ENCODE assay signal across 15 cellular contexts in genomic region chr7:151186640-151187408, GRCh38. TPM values are rescaled to one million over a fixed set of nuclear protein-coding genes. Genes with fewer than 3 reads are reported as not detected.
DNase-seq lines count a peak whose midpoint lies in the region; ATAC-seq, FAIRE-seq and TF ChIP-seq lines count a peak whose summit lies in the region.
"Had no signal": no experiment of that assay in that cellular context is flagged by ENCODE, and none has a peak within 500 bp of the region (broad histone marks: within the 10 kb centered on the region; RNA-seq: fewer than 3 reads in every experiment).

ASB10 (minus strand) TSS chr7:151187250; CDS start chr7:151187130, 120 bp downstream.

- POLR2A ChIA-PET in K562 (lab: Yijun Ruan, JAX), result interaction anchor here (1.0 to 1.2 kb wide), 4 partner anchors 9 to 41 kb away, joined by 3 to 6 read pairs (median 4); no protein-coding TSS in a partner anchor

- no peak within 1 kb of the TSS for H2AFZ ChIP-seq in K562 (ENCODE audit: low read depth, low read length)

- no peak for TF ChIP-seq CTCF in K562 (IDR thresholded peaks at IDR 0.05 in 2 of 3, conservative IDR thresholded peaks at IDR 0.05 in 1 of 3; ENCODE audit: insufficient read depth in 2 of 3, low read depth in 1 of 3, low read length in 3 of 3)
- TF ChIP-seq CTCF in psoas muscle (IDR thresholded peaks at IDR 0.05), result no peak
- no peak for TF ChIP-seq CTCF in Peyer's patch (IDR thresholded peaks at IDR 0.05)
- no peak for TF ChIP-seq CTCF in sigmoid colon (IDR thresholded peaks at IDR 0.05)

- BruUV-seq in K562 (replicated peaks; lab: Mats Ljungman, UMichigan), result no TSS peak

- H3K9me3 ChIP-seq in K562 (replicated peaks; ENCODE audit: control insufficient read depth, insufficient read depth, low read depth, low read length) (no peaks in the 10 kb centered on the region; the same call in 1 of the 2 replicates), psoas muscle (no peaks in the 10 kb centered on the region), Peyer's patch (no peaks in the 10 kb centered on the region), sigmoid colon (no peaks in the 10 kb centered on the region)
- H3K9me3 ChIP-seq: BE2C had no signal

- ATAC-seq in K562, result peak; percentile 17
- peak; percentile 88 for ATAC-seq in left ventricle myocardium superior
- ATAC-seq in psoas muscle, result peak; percentile 84 to 89 (median 86)
- ATAC-seq in natural killer cell treated with Interleukin-12 subunit alpha and Interleukin-12 subunit beta and Interleukin-15 and Interleukin-18, amount 100 ng/mL, for 72 hours, result no peak
- no peak for ATAC-seq in HG02610 (IDR thresholded peaks at IDR 0.05; ENCODE audit: unreplicated experiment)

- in situ Hi-C loops in K562 (cut with MboI), result no loop called here

- peaks cover 0 to 19% of the 10 kb centered on the region in 2 experiments; a peak in 2 of 5 replicates for H3K4me1 ChIP-seq in K562 (replicated peaks in 1 of 2; ENCODE audit: control insufficient read depth in 2 of 2, insufficient read depth in 2 of 2, low read length in 2 of 2)
- peaks cover 32% of the 10 kb centered on the region for H3K4me1 ChIP-seq in psoas muscle
- no peaks in the 10 kb centered on the region for H3K4me1 ChIP-seq in Peyer's patch
- H3K4me1 ChIP-seq in sigmoid colon, result no peaks in the 10 kb centered on the region
- H3K4me1 ChIP-seq: BE2C had no signal

- peaks cover 0 to 10% of the 10 kb centered on the region in 2 donors for H3K27me3 Mint-ChIP-seq in natural killer cell treated with Interleukin-12 subunit alpha and Interleukin-12 subunit beta and Interleukin-15 and Interleukin-18, amount 100 ng/mL, for 72 hours

- TF ChIP-seq EP300 in K562 (IDR thresholded peaks at IDR 0.05; ENCODE audit: low read length) (no peak), sigmoid colon (IDR thresholded peaks at IDR 0.05) (no peak)

- DNase-seq in K562 (ENCODE audit: extremely low read depth in 1 of 4, low spot score in 3 of 4), result no peak
- DNase-seq in left ventricle myocardium superior, result peak; percentile 73
- peak; percentile 54 to 84 for DNase-seq in psoas muscle
- no peak for DNase-seq in natural killer cell treated with Interleukin-12 subunit alpha and Interleukin-12 subunit beta and Interleukin-15 and Interleukin-18, amount 100 ng/mL, for 72 hours (ENCODE audit: low spot score)
- DNase-seq in Peyer's patch, result no peak
- DNase-seq in sigmoid colon, result no peak
- DNase-seq: BE2C, GF-D8, MM.1S, NCI-H1105, NCI-H1694 treated with DMSO at 0.1 percent for 48 hours, NCI-H748 treated with DMSO at 0.1 percent for 48 hours had no signal

- no peak for TF ChIP-seq RAD21 in K562 (CRISPR knock-in tag; conservative IDR thresholded peaks at IDR 0.05 in 1 of 2, IDR thresholded peaks at IDR 0.05 in 1 of 2)

- H3K79me2 ChIP-seq in K562 (ENCODE audit: control insufficient read depth, insufficient read depth, low read length), result no peaks in the 10 kb centered on the region

- H3K4me3 Mint-ChIP-seq in natural killer cell treated with Interleukin-12 subunit alpha and Interleukin-12 subunit beta and Interleukin-15 and Interleukin-18, amount 100 ng/mL, for 72 hours, result no peak within 1 kb of the TSS

- 14% methylated on average over 22 of the region's 22 CpGs for WGBS in K562 (ENCODE audit: insufficient coverage, low coverage, missing lambda C conversion rate)
- WGBS in psoas muscle, 3 donors, result 19 to 34% (median 25%) methylated on average over 21 to 22 of the region's 22 CpGs
- WGBS in sigmoid colon, 2 donors, result 85 to 86% methylated on average over 22 of the region's 22 CpGs

- TF ChIP-seq POLR2A in K562 (conservative IDR thresholded peaks at IDR 0.05), result no peak
- TF ChIP-seq POLR2A in Peyer's patch (IDR thresholded peaks at IDR 0.05), result no peak
- no peak for TF ChIP-seq POLR2A in sigmoid colon (IDR thresholded peaks at IDR 0.05)

- H3K9me1 ChIP-seq in K562 (ENCODE audit: control insufficient read depth, insufficient read depth, low read length), result no peaks in the 10 kb centered on the region

- FAIRE-seq in K562 (lab: Jason Lieb, UNC), result no peak

- no peak within 1 kb of the TSS for H3K4me3 ChIP-seq in K562
- peak within 1 kb of the TSS; percentile 67 for H3K4me3 ChIP-seq in psoas muscle
- H3K4me3 ChIP-seq in Peyer's patch, result no peak within 1 kb of the TSS
- H3K4me3 ChIP-seq in sigmoid colon, result no peak within 1 kb of the TSS

- H3K36me3 Mint-ChIP-seq in natural killer cell treated with Interleukin-12 subunit alpha and Interleukin-12 subunit beta and Interleukin-15 and Interleukin-18, amount 100 ng/mL, for 72 hours, result no peaks in the 10 kb centered on the region

- H3K4me2 ChIP-seq in K562 (ENCODE audit: insufficient read depth, low read length), result no peak within 1 kb of the TSS

- H3K9me3 Mint-ChIP-seq in natural killer cell treated with Interleukin-12 subunit alpha and Interleukin-12 subunit beta and Interleukin-15 and Interleukin-18, amount 100 ng/mL, for 72 hours, result no peaks in the 10 kb centered on the region

- CTCF ChIA-PET in K562 (lab: Yijun Ruan, JAX; ENCODE audit: low intra/inter-chr PET ratio), result no interaction called here

- H3K36me3 ChIP-seq in K562 (ENCODE audit: control insufficient read depth, insufficient read depth, low read length) (no peaks in the 10 kb centered on the region), psoas muscle (ENCODE audit: insufficient read depth in 1 of 2, low read depth in 1 of 2) (peaks cover 0 to 13% of the 10 kb centered on the region in 2 donors), Peyer's patch (no peaks in the 10 kb centered on the region), sigmoid colon (no peaks in the 10 kb centered on the region)
- H3K36me3 ChIP-seq: BE2C had no signal

- no peak within 1 kb of the TSS for H3K27ac Mint-ChIP-seq in natural killer cell treated with Interleukin-12 subunit alpha and Interleukin-12 subunit beta and Interleukin-15 and Interleukin-18, amount 100 ng/mL, for 72 hours

- intact Hi-C loops in K562 (cut with micrococcal nuclease), result no loop called here
- intact Hi-C loops in left ventricle myocardium superior (cut with micrococcal nuclease), result no loop called here
- intact Hi-C loops in psoas muscle (cut with DNase I), result no loop called here
- intact Hi-C loops in sigmoid colon (cut with DNase I), result no loop called here

- H3K9ac ChIP-seq in K562 (ENCODE audit: insufficient read depth in 1 of 2, low read depth in 2 of 2, low read length in 2 of 2), result peak within 1 kb of the TSS in 1 of 2 experiments; percentile 15; a peak in 2 of 4 replicates

- H3K4me1 Mint-ChIP-seq in natural killer cell treated with Interleukin-12 subunit alpha and Interleukin-12 subunit beta and Interleukin-15 and Interleukin-18, amount 100 ng/mL, for 72 hours (ENCODE audit: low read depth in 2 of 2), result no peaks in the 10 kb centered on the region

- no peaks in the 10 kb centered on the region; the same call in 1 of the 2 replicates for H4K20me1 ChIP-seq in K562 (replicated peaks; ENCODE audit: control insufficient read depth, insufficient read depth, low read length)

- H3K27ac ChIP-seq in K562 (ENCODE audit: extremely low read depth, low read depth, low read length) (no peak within 1 kb of the TSS), psoas muscle (peak within 1 kb of the TSS; percentile 97), Peyer's patch (no peak within 1 kb of the TSS), sigmoid colon (no peak within 1 kb of the TSS)

- H3K27me3 ChIP-seq in K562 (ENCODE audit: control insufficient read depth in 2 of 2, insufficient read depth in 2 of 2, low read length in 2 of 2), result peaks cover 58 to 64% of the 10 kb centered on the region in 2 experiments
- no peaks in the 10 kb centered on the region for H3K27me3 ChIP-seq in psoas muscle (ENCODE audit: insufficient read depth in 3 of 3, low read length in 2 of 3)
- H3K27me3 ChIP-seq in Peyer's patch, result no peaks in the 10 kb centered on the region
- no peaks in the 10 kb centered on the region for H3K27me3 ChIP-seq in sigmoid colon
- H3K27me3 ChIP-seq: BE2C had no signal

TF ChIP-seq in K562, 482 proteins besides CTCF, POLR2A, EP300 and RAD21:
- TF ChIP-seq USF1 (CRISPR knock-in tag; IDR thresholded peaks at IDR 0.05) (0 out of 2 replicates have a peak, but pooled peaks have one; percentile 28), KAT2B (IDR thresholded peaks at IDR 0.05; ENCODE audit: low read depth, low read length) (no peak)

RNA-seq across cellular contexts. Expression of gene ASB10, which starts in this region (rescaled TPM):
- total RNA-seq in K562 (2011; cell fraction: chromatin; rRNA removed; ENCODE audit: low replicate concordance), result not detected in 2 replicates
- total RNA-seq in K562 (2011; cell fraction: nucleolus; rRNA removed), result not detected in 2 replicates
- not detected in 2 replicates for total RNA-seq in K562 (2011; cell fraction: nucleoplasm; rRNA removed)
- total RNA-seq in K562 (2014; rRNA removed), result not detected in 2 replicates
- total RNA-seq in K562 (2014; rRNA removed; fragmentation: Illumina TruSeq; extraction: Trizol), result not detected in 2 replicates
- not detected in 2 replicates for total RNA-seq in K562 (2015; rRNA removed; fragmentation: Illumina TruSeq; extraction: Trizol)
- not detected in 2 replicates for total RNA-seq in K562 (2021)
- polyA plus RNA-seq in K562 (2011; rRNA removed), result not detected in 2 replicates
- polyA plus RNA-seq in K562 (2011; cell fraction: cytosol; rRNA removed), result not detected in 2 replicates
- not detected in 2 replicates for polyA plus RNA-seq in K562 (2011; cell fraction: nucleus; rRNA removed)
- not detected in 2 replicates for polyA plus RNA-seq in K562 (2012)
- polyA plus RNA-seq in K562 (2014; fragmentation: Illumina TruSeq; extraction: Trizol), result not detected in 2 replicates
- polyA plus RNA-seq in K562 (2014; fragmentation: Nextera tagmentation; extraction: Ambion mirVana), result not detected
- not detected in 2 replicates for polyA plus RNA-seq in K562 (2014; rRNA removed)
- not detected in 2 replicates for polyA minus RNA-seq in K562 (2011; rRNA and poly(A)+ RNA removed)
- not detected in 2 replicates for polyA minus RNA-seq in K562 (2011; cell fraction: cytosol; rRNA and poly(A)+ RNA removed)
- not detected in 2 replicates for polyA minus RNA-seq in K562 (2011; cell fraction: nucleus; rRNA and poly(A)+ RNA removed)
- 46.1 TPM for total RNA-seq in left ventricle myocardium superior
- 10 to 100 TPM in 3 of 4 donors, 1 to 10 TPM in 1; 9.7 to 29.6 (median 23.0) TPM for total RNA-seq in psoas muscle
- 10 to 100 TPM in 2 of 3 donors, 1 to 10 TPM in 1; 3.8 to 25.2 (median 22.5) TPM for polyA plus RNA-seq in psoas muscle
- not detected for total RNA-seq in natural killer cell treated with Interleukin-12 subunit alpha and Interleukin-12 subunit beta and Interleukin-15 and Interleukin-18, amount 100 ng/mL, for 72 hours
- not detected for total RNA-seq in Peyer's patch
- total RNA-seq in sigmoid colon, result not detected
- not detected for polyA plus RNA-seq in sigmoid colon
- total RNA-seq: H4 had no signal
- polyA plus RNA-seq: AG04450 had no signal

Comparison
In these comparisons a context has a peak if more than half of its experiments do, and no peak if none do; other contexts are left out.
1. RNA of gene ASB10 (total RNA-seq): 46.1 TPM in left ventricle myocardium superior (single experiment) and 9.7 to 29.6 TPM in psoas muscle; not detected in K562, not detected in natural killer cell treated with Interleukin-12 subunit alpha and Interleukin-12 subunit beta and Interleukin-15 and Interleukin-18, amount 100 ng/mL, for 72 hours, not detected in Peyer's patch and not detected in sigmoid colon; every median in the first group is over 4 times any median in the second.
2. RNA of gene ASB10 (polyA plus RNA-seq): 3.8 to 25.2 TPM in psoas muscle; not detected in K562 and not detected in sigmoid colon; every median in the first group is over 4 times any median in the second.
3. Peak in ATAC-seq in K562; RNA of the gene not detected or under 1 TPM.
4. ATAC-seq: peak in left ventricle myocardium superior (single experiment) and psoas muscle (4 of 4); none in natural killer cell treated with Interleukin-12 subunit alpha and Interleukin-12 subunit beta and Interleukin-15 and Interleukin-18, amount 100 ng/mL, for 72 hours (0 of 2) and HG02610 (single experiment).
5. DNase-seq: peak in left ventricle myocardium superior (single experiment) and psoas muscle (2 of 2); none in K562 (0 of 4), natural killer cell treated with Interleukin-12 subunit alpha and Interleukin-12 subunit beta and Interleukin-15 and Interleukin-18, amount 100 ng/mL, for 72 hours (single experiment), Peyer's patch (0 of 3) and sigmoid colon (single experiment).